ENCODE assay signal across 12 cellular contexts in the genomic region with DNA sequence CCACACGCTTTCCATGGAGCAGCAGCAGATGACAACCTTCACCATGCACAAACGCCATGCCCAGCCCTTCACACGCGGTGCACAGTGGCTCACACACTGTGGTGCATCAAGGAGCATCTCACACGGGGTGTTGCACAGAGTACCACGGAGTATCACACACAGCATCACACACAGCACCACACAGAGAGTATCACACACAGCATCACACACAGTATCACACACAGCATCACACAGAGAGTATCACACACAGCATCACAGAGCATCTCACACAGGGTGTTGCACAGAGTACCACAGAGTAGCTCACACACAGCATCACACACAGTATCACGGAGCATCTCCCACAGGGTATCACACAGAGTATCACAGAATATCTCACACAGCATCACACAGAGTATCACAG.
DNase-seq lines count a peak whose midpoint lies in the region; ATAC-seq and TF ChIP-seq lines count a peak whose summit lies in the region.
"Had no signal": no experiment of that assay in that cellular context is flagged by ENCODE, and none has a peak within 500 bp of the region (broad histone marks: within the 10 kb centered on the region; RNA-seq: fewer than 3 reads in every experiment).

No MANE protein-coding gene starts in this region.

- H3K27ac ChIP-seq in HEK293 (ENCODE audit: extremely low read depth, low read depth, low read length): no peak overlapping the region
- H3K27ac ChIP-seq in SJCRH30: peak overlapping the region; percentile 93
- no peak overlapping the region for H3K27ac ChIP-seq in hepatocyte
- H3K27ac ChIP-seq: GM23248 had no signal

- H3K79me2 ChIP-seq in hepatocyte: no peaks in the 10 kb centered on the region

- DNase-seq in SJCRH30: no peak
- DNase-seq in hepatocyte (ENCODE audit: low spot score): no peak
- DNase-seq in cerebellar cortex (ENCODE audit: low spot score): no peak
- no peak for DNase-seq in HUDEP-2 (lab: John Stamatoyannopoulos, UW; ENCODE audit: unreplicated experiment in 76 of 76)
- DNase-seq: CD8-positive, alpha-beta T cell; GM23248; IMR-90; NCI-H2227 treated with DMSO at 0.1 percent for 48 hours had no signal

- no peaks in the 10 kb centered on the region for H3K9me3 Mint-ChIP-seq in stimulated activated memory B cell treated with anti-CD40 and anti-IgM and Interleukin-4, amounts not matched to agents 10 μg/mL and 1 μg/mL and 100 μg/mL, for 72 hours
- H3K9me3 Mint-ChIP-seq: CD8-positive, alpha-beta T cell had no signal

- H3K27me3 ChIP-seq in SJCRH30: no peaks in the 10 kb centered on the region
- no peaks in the 10 kb centered on the region for H3K27me3 ChIP-seq in hepatocyte
- H3K27me3 ChIP-seq: BE2C had no signal

- no peak overlapping the region for H3K4me3 Mint-ChIP-seq in stimulated activated memory B cell treated with anti-CD40 and anti-IgM and Interleukin-4, amounts not matched to agents 10 μg/mL and 1 μg/mL and 100 μg/mL, for 72 hours
- H3K4me3 Mint-ChIP-seq: CD8-positive, alpha-beta T cell had no signal

- POLR2A ChIA-PET in HEK293 (lab: Yijun Ruan, JAX): interaction anchor here (1.0 to 1.3 kb wide), 4 partner anchors 19 to 73 kb away, joined by 3 to 5 read pairs (median 3); no protein-coding TSS in a partner anchor

- no peaks in the 10 kb centered on the region for H3K4me1 Mint-ChIP-seq in stimulated activated memory B cell treated with anti-CD40 and anti-IgM and Interleukin-4, amounts not matched to agents 10 μg/mL and 1 μg/mL and 100 μg/mL, for 72 hours

- H3K4me2 ChIP-seq in hepatocyte: peak overlapping the region; percentile 43

- peak; percentile 22 for ATAC-seq in stimulated activated memory B cell treated with anti-CD40 and anti-IgM and Interleukin-4, amounts not matched to agents 10 μg/mL and 1 μg/mL and 100 μg/mL, for 72 hours
- no peak for ATAC-seq in HG02852 (IDR thresholded peaks at IDR 0.05; ENCODE audit: unreplicated experiment)
- ATAC-seq: CD8-positive, alpha-beta T cell had no signal

- H3K27me3 Mint-ChIP-seq in stimulated activated memory B cell treated with anti-CD40 and anti-IgM and Interleukin-4, amounts not matched to agents 10 μg/mL and 1 μg/mL and 100 μg/mL, for 72 hours: no peaks in the 10 kb centered on the region

- no peak overlapping the region for H3K27ac Mint-ChIP-seq in stimulated activated memory B cell treated with anti-CD40 and anti-IgM and Interleukin-4, amounts not matched to agents 10 μg/mL and 1 μg/mL and 100 μg/mL, for 72 hours
- H3K27ac Mint-ChIP-seq: CD8-positive, alpha-beta T cell had no signal

- peaks cover 8% of the 10 kb centered on the region for H3K4me1 ChIP-seq in HEK293 (ENCODE audit: control insufficient read depth, insufficient read depth, low read length)
- peaks cover 31% of the 10 kb centered on the region for H3K4me1 ChIP-seq in SJCRH30
- H3K4me1 ChIP-seq in hepatocyte (ENCODE audit: insufficient read depth): peaks cover 9% of the 10 kb centered on the region

- no peaks in the 10 kb centered on the region for H4K20me1 ChIP-seq in hepatocyte (ENCODE audit: insufficient read depth, poor library complexity, severe bottlenecking)

- no peaks in the 10 kb centered on the region for H3K36me3 Mint-ChIP-seq in stimulated activated memory B cell treated with anti-CD40 and anti-IgM and Interleukin-4, amounts not matched to agents 10 μg/mL and 1 μg/mL and 100 μg/mL, for 72 hours
- H3K36me3 Mint-ChIP-seq: CD8-positive, alpha-beta T cell had no signal

- H3K9me3 ChIP-seq in HEK293 (ENCODE audit: control insufficient read depth, insufficient read depth, low read depth, low read length): no peaks in the 10 kb centered on the region
- H3K9me3 ChIP-seq in SJCRH30 (replicated peaks): peaks cover 3% of the 10 kb centered on the region; the same call in 1 of the 2 replicates
- H3K9me3 ChIP-seq in hepatocyte (ENCODE audit: low read depth): no peaks in the 10 kb centered on the region
- H3K9me3 ChIP-seq: BE2C had no signal

- TF ChIP-seq CTCF in HEK293 (tag by site-specific recombination; IDR thresholded peaks at IDR 0.05) (no peak; the same call in 1 of the 2 replicates), hepatocyte (IDR thresholded peaks at IDR 0.05; ENCODE audit: poor library complexity) (no peak)

- H3K36me3 ChIP-seq in HEK293 (ENCODE audit: control insufficient read depth in 2 of 2, insufficient read depth in 1 of 2, low read length in 2 of 2) (no peaks in the 10 kb centered on the region), SJCRH30 (no peaks in the 10 kb centered on the region), hepatocyte (replicated peaks; ENCODE audit: insufficient read depth, low read depth) (no peaks in the 10 kb centered on the region)
- H3K36me3 ChIP-seq: BE2C had no signal

- no peak overlapping the region for H2AFZ ChIP-seq in hepatocyte
- H2AFZ ChIP-seq: GM23248 had no signal

- CTCF ChIA-PET in HEK293 (lab: Yijun Ruan, JAX): interaction anchor here (0.8 to 1.8 kb wide), 3 partner anchors 78 to 457 kb away, joined by 3 to 5 read pairs (median 3); no protein-coding TSS in a partner anchor

- 83% methylated on average over 7 of the region's 7 CpGs for WGBS in hepatocyte (ENCODE audit: low lambda C conversion rate, missing lambda C conversion rate)

- H3K9me2 ChIP-seq in hepatocyte (replicated peaks; ENCODE audit: insufficient read depth): no peaks in the 10 kb centered on the region

- H3K4me3 ChIP-seq in HEK293 (ENCODE audit: low read depth, low read length) (no peak overlapping the region), SJCRH30 (no peak overlapping the region), hepatocyte (no peak overlapping the region)
- H3K4me3 ChIP-seq: GM23248 had no signal

TF ChIP-seq in HEK293, 187 proteins besides CTCF, POLR2A, EP300 and RAD21:
- TF ChIP-seq ZNF768 (tag by site-specific recombination; IDR thresholded peaks at IDR 0.05): peak; percentile 97; the same call in 1 of the 2 replicates
- peak; percentile 58; the same call in 1 of the 2 replicates for TF ChIP-seq ZNF280C (tag by site-specific recombination; IDR thresholded peaks at IDR 0.05)
- TF ChIP-seq ZNF169 (tag by site-specific recombination; IDR thresholded peaks at IDR 0.05): no peak
